Comparison of ENCODE assay signal across 18 cellular contexts in the genomic region with DNA sequence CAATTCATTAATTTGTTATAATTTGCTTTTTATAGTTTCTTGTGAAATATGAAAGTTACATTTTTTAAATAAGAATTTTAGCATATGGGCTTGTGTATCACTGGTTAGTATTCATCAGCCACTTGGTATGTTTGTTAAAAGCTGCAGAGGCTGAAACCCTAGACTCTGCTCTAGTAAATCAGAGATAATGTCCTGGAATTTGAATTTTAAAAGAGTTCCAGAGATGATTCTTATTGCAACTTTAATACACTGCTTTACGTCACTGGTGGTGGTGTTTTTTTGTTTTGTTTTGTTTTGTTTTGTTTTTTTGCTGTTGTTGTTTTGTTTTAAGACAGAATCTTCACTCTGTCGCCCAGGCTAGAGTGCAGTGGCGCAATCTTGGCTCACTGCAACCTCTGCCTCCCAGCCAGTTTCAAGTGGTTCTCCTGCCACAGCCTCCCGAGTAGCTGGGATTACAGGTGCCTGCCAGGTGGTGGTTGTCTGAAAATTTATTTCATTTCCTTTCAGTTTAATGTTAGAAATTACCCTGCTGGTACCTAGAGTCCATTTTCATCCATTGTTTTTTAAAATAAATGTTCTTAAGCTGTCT. TPM values are rescaled to one million over a fixed set of nuclear protein-coding genes. Genes with fewer than 3 reads are reported as not detected.
A peak's percentile ranks its signal among the peaks of the same experiment; 100 is the strongest.
DNase-seq lines count a peak whose midpoint lies in the region; TF ChIP-seq lines count a peak whose summit lies in the region.
"Had no signal": no experiment of that assay in that cellular context is flagged by ENCODE, and none has a peak within 500 bp of the region (broad histone marks: within the 10 kb centered on the region; RNA-seq: fewer than 3 reads in every experiment).

No MANE protein-coding gene starts in this region.

- H3K9me3 Mint-ChIP-seq in activated naive CD8-positive, alpha-beta T cell treated with anti-CD3 and anti-CD28 coated beads for 36 hours: no peaks in the 10 kb centered on the region
- H3K9me3 Mint-ChIP-seq: neural crest cell; stimulated activated effector memory CD8-positive, alpha-beta T cell treated with anti-CD3 and anti-CD28 coated beads, Interleukin-12 subunit alpha, Interleukin-12 subunit beta, amount 100 ng/mL, for 72 hours; T-cell had no signal

- H3K36me3 Mint-ChIP-seq in activated naive CD8-positive, alpha-beta T cell treated with anti-CD3 and anti-CD28 coated beads for 36 hours: no peaks in the 10 kb centered on the region

- H3K27ac Mint-ChIP-seq in activated naive CD8-positive, alpha-beta T cell treated with anti-CD3 and anti-CD28 coated beads for 36 hours: no peak overlapping the region
- H3K27ac Mint-ChIP-seq: B cell; stimulated activated effector memory CD8-positive, alpha-beta T cell treated with anti-CD3 and anti-CD28 coated beads, Interleukin-12 subunit alpha, Interleukin-12 subunit beta, amount 100 ng/mL, for 72 hours; T-cell had no signal

- H3K9me3 ChIP-seq in GM23248 (ENCODE audit: low read depth) (no peaks in the 10 kb centered on the region), adipocyte (ENCODE audit: control insufficient read depth, low read length) (no peaks in the 10 kb centered on the region)
- H3K9me3 ChIP-seq: transverse colon had no signal

- 0 out of 2 replicates have a peak, but pooled peaks cover 7% of the 10 kb centered on the region for H4K20me1 ChIP-seq in GM23248 (ENCODE audit: insufficient read depth)

- DNase-seq in AG09309 (ENCODE audit: low read depth): peak; percentile 31
- DNase-seq in GM23248: peak; percentile 53
- peak; percentile 76 for DNase-seq in adipocyte (ENCODE audit: low read depth)
- DNase-seq in iris pigment epithelial cell (ENCODE audit: low read depth): peak; percentile 54
- no peak for DNase-seq in LoVo (ENCODE audit: low spot score)
- no peak for DNase-seq in DMS 273 treated with DMSO at 0.1 percent for 48 hours (lab: John Stamatoyannopoulos, UW)
- no peak for DNase-seq in dorsolateral prefrontal cortex
- no peak for DNase-seq in activated naive CD8-positive, alpha-beta T cell treated with anti-CD3 and anti-CD28 coated beads for 36 hours
- DNase-seq: activated effector memory CD4-positive, alpha-beta T cell treated with anti-CD3 and anti-CD28 coated beads, Interleukin-2, amount 50 U/mL, for 16 hours; foreskin melanocyte; NCI-H1092; NCI-H526 treated with DMSO at 0.1 percent for 48 hours; T-cell; transverse colon had no signal

- 59% methylated on average over 4 of the region's 4 CpGs for WGBS in GM23248 (ENCODE audit: low coverage in 1 of 2, low lambda C conversion rate in 2 of 2, missing lambda C conversion rate in 2 of 2), 2 experiments

- no peak overlapping the region for H3K4me3 Mint-ChIP-seq in activated naive CD8-positive, alpha-beta T cell treated with anti-CD3 and anti-CD28 coated beads for 36 hours
- H3K4me3 Mint-ChIP-seq: B cell; neural crest cell; stimulated activated effector memory CD8-positive, alpha-beta T cell treated with anti-CD3 and anti-CD28 coated beads, Interleukin-12 subunit alpha, Interleukin-12 subunit beta, amount 100 ng/mL, for 72 hours; T-cell had no signal

- H3K4me3 ChIP-seq in AG09309 (ENCODE audit: control insufficient read depth, low read depth, low read length) (no peak overlapping the region), GM23248 (no peak overlapping the region), adipocyte (ENCODE audit: low read length) (no peak overlapping the region), dorsolateral prefrontal cortex (no peak overlapping the region)
- H3K4me3 ChIP-seq: transverse colon had no signal

- H3K36me3 ChIP-seq in GM23248 (ENCODE audit: low read depth) (peaks cover 43% of the 10 kb centered on the region), adipocyte (ENCODE audit: control insufficient read depth, insufficient read depth, low read length, severe bottlenecking) (peaks cover 56% of the 10 kb centered on the region)

- H3K4me1 Mint-ChIP-seq in activated naive CD8-positive, alpha-beta T cell treated with anti-CD3 and anti-CD28 coated beads for 36 hours: no peaks in the 10 kb centered on the region
- H3K4me1 Mint-ChIP-seq: B cell; neural crest cell; stimulated activated effector memory CD8-positive, alpha-beta T cell treated with anti-CD3 and anti-CD28 coated beads, Interleukin-12 subunit alpha, Interleukin-12 subunit beta, amount 100 ng/mL, for 72 hours; T-cell had no signal

- H3F3A ChIP-seq in GM23248 (ENCODE audit: insufficient read depth): peaks cover 26% of the 10 kb centered on the region; the same call in 1 of the 2 replicates

- H3K27ac ChIP-seq in GM23248: 0 out of 2 replicates have a peak overlapping the region, but pooled peaks have one; percentile 4
- no peak overlapping the region for H3K27ac ChIP-seq in dorsolateral prefrontal cortex
- H3K27ac ChIP-seq: RWPE1, transverse colon had no signal

- no peaks in the 10 kb centered on the region for H3K27me3 Mint-ChIP-seq in activated naive CD8-positive, alpha-beta T cell treated with anti-CD3 and anti-CD28 coated beads for 36 hours
- H3K27me3 Mint-ChIP-seq: B cell, T-cell had no signal

- no peak overlapping the region for H2AFZ ChIP-seq in GM23248

- TF ChIP-seq CTCF in AG09309 (IDR thresholded peaks at IDR 0.05; ENCODE audit: control insufficient read depth, insufficient read depth, low read depth, low read length, missing control alignments) (no peak), dorsolateral prefrontal cortex (IDR thresholded peaks at IDR 0.05 in 54 of 56, conservative IDR thresholded peaks at IDR 0.05 in 2 of 56; ENCODE audit: low read depth in 1 of 56, partially characterized antibody in 56 of 56) (no peak)

- no peaks in the 10 kb centered on the region for H3K27me3 ChIP-seq in GM23248 (replicated peaks; ENCODE audit: insufficient read depth)
- H3K27me3 ChIP-seq in adipocyte (replicated peaks; ENCODE audit: control insufficient read depth, insufficient read depth, low read length): no peaks in the 10 kb centered on the region
- no peaks in the 10 kb centered on the region for H3K27me3 ChIP-seq in dorsolateral prefrontal cortex
- H3K27me3 ChIP-seq: transverse colon had no signal

- in situ Hi-C loops in GM23248 (cut with MboI): no loop called here

- H3K4me1 ChIP-seq in GM23248 (ENCODE audit: insufficient read depth) (peaks cover 26% of the 10 kb centered on the region), adipocyte (ENCODE audit: control insufficient read depth, insufficient read depth, low read length) (peaks cover 13% of the 10 kb centered on the region)
- H3K4me1 ChIP-seq: transverse colon had no signal

- H3K9ac ChIP-seq in GM23248 (no peak overlapping the region), adipocyte (ENCODE audit: low read length) (no peak overlapping the region)

- H3K9me2 ChIP-seq in GM23248 (ENCODE audit: insufficient read depth): no peaks in the 10 kb centered on the region

- intact Hi-C loops in dorsolateral prefrontal cortex (cut with DNase I): no loop called here

- H3K79me2 ChIP-seq in GM23248 (ENCODE audit: insufficient read depth): peaks cover 100% of the 10 kb centered on the region

- no peak overlapping the region for H3K4me2 ChIP-seq in GM23248 (ENCODE audit: unreplicated experiment)

RNA-seq across cellular contexts. Expression of gene PTPN12, which starts 43.8 kb away (rescaled TPM):
- total RNA-seq in GM23248 (2014; rRNA removed; shearing (Covaris generic)): 24.9 and 25.6 TPM in 2 replicates
- polyA plus RNA-seq in GM23248 (2016; fragmentation: Nextera tagmentation; extraction: Ambion mirVana): 18.7 and 21.7 TPM in 2 replicates
- total RNA-seq in dorsolateral prefrontal cortex: 10 to 100 TPM; 45.3 to 86.5 (median 60.7) TPM
- 10 to 100 TPM in 1 of 2 experiments, 1 to 10 TPM in 1; 9.8 to 10.9 TPM for total RNA-seq in activated naive CD8-positive, alpha-beta T cell treated with anti-CD3 and anti-CD28 coated beads for 36 hours

Comparison
In these comparisons a context has a peak if more than half of its experiments do, and no peak if none do; other contexts are left out.
1. DNase-seq: peak in AG09309 (single experiment), GM23248 (single experiment), adipocyte (single experiment) and iris pigment epithelial cell (single experiment); none in LoVo (single experiment), DMS 273 treated with DMSO at 0.1 percent for 48 hours (single experiment), dorsolateral prefrontal cortex (0 of 10) and activated naive CD8-positive, alpha-beta T cell treated with anti-CD3 and anti-CD28 coated beads for 36 hours (single experiment).